18 cellular contexts compared by ENCODE assay signal in genomic region chr14:57846631-57847030, GRCh38. TPM values are rescaled to one million over a fixed set of nuclear protein-coding genes. Genes with fewer than 3 reads are reported as not detected.
"Had no signal": no experiment of that assay in that cellular context is flagged by ENCODE, and none has a peak within 500 bp of the region (broad histone marks: within the 10 kb centered on the region; RNA-seq: fewer than 3 reads in every experiment).

No MANE protein-coding gene starts in this region.

- H3K4me3 Mint-ChIP-seq: activated naive CD4-positive, alpha-beta T cell treated with anti-CD3 and anti-CD28 coated beads, Interleukin-2, amount 10 ng/mL, durations not matched to agents 7 days and 5 days; activated T-helper 17 cell treated with anti-CD3 and anti-CD28 coated beads, Interleukin-2, amount 50 U/mL, for 72 hours; brain; neural crest cell; T-cell; type B pancreatic cell had no signal

- ATAC-seq: activated T-helper 17 cell treated with anti-CD3 and anti-CD28 coated beads, Interleukin-2, amount 50 U/mL, for 72 hours; left lobe of liver; pancreas; T-cell had no signal

- H3K27me3 Mint-ChIP-seq: activated naive CD4-positive, alpha-beta T cell treated with anti-CD3 and anti-CD28 coated beads, Interleukin-2, amount 10 ng/mL, durations not matched to agents 7 days and 5 days had no signal

- H3K36me3 ChIP-seq: adrenal gland, pancreas, SJSA1 had no signal

- H3K27me3 ChIP-seq: pancreas had no signal

- H3K27ac ChIP-seq: adrenal gland, pancreas, SJSA1, VCaP had no signal

- H3K4me1 Mint-ChIP-seq: activated naive CD4-positive, alpha-beta T cell treated with anti-CD3 and anti-CD28 coated beads, Interleukin-2, amount 10 ng/mL, durations not matched to agents 7 days and 5 days; activated T-helper 17 cell treated with anti-CD3 and anti-CD28 coated beads, Interleukin-2, amount 50 U/mL, for 72 hours; neural crest cell; T-cell had no signal

- H3K9me3 ChIP-seq: adrenal gland, pancreas, SJSA1 had no signal

- H3K4me3 ChIP-seq: adrenal gland, pancreas, SJSA1 had no signal

- H3K9me3 Mint-ChIP-seq: activated naive CD4-positive, alpha-beta T cell treated with anti-CD3 and anti-CD28 coated beads, Interleukin-2, amount 10 ng/mL, durations not matched to agents 7 days and 5 days; brain; neural crest cell; type B pancreatic cell had no signal

- H3K27ac Mint-ChIP-seq: activated naive CD4-positive, alpha-beta T cell treated with anti-CD3 and anti-CD28 coated beads, Interleukin-2, amount 10 ng/mL, durations not matched to agents 7 days and 5 days; activated T-helper 17 cell treated with anti-CD3 and anti-CD28 coated beads, Interleukin-2, amount 50 U/mL, for 72 hours; brain; T-cell; type B pancreatic cell had no signal

- H3K4me1 ChIP-seq: adrenal gland, pancreas, SJSA1 had no signal

- H3K36me3 Mint-ChIP-seq: activated naive CD4-positive, alpha-beta T cell treated with anti-CD3 and anti-CD28 coated beads, Interleukin-2, amount 10 ng/mL, durations not matched to agents 7 days and 5 days; brain; T-cell; type B pancreatic cell had no signal

- DNase-seq: activated CD4-positive, alpha-beta T cell treated with anti-CD3 and anti-CD28 coated beads for 4 hours; activated naive CD4-positive, alpha-beta T cell treated with anti-CD3 and anti-CD28 coated beads, Interleukin-2, amount 10 ng/mL, durations not matched to agents 7 days and 5 days; adrenal gland; dermis blood vessel endothelial cell; glutamatergic neuron; pancreas; small intestine; T-cell; T1000 had no signal

RNA-seq across cellular contexts. Expression of gene SLC35F4, which starts 19.3 kb away (rescaled TPM):
- total RNA-seq: activated T-helper 17 cell treated with anti-CD3 and anti-CD28 coated beads, Interleukin-2, amount 50 U/mL, for 72 hours; adrenal gland; dermis blood vessel endothelial cell; epithelial cell of proximal tubule; left lobe of liver; SJSA1; subcutaneous adipose tissue; T-cell had no signal
- polyA plus RNA-seq: adrenal gland had no signal
